In genomic region chr11:1054143-1055108, GRCh38 we compare ENCODE assay signal across 13 cellular contexts. TPM values are rescaled to one million over a fixed set of nuclear protein-coding genes. Genes with fewer than 3 reads are reported as not detected.
A peak's percentile ranks its signal among the peaks of the same experiment; 100 is the strongest.
DNase-seq lines count a peak whose midpoint lies in the region; ATAC-seq and TF ChIP-seq lines count a peak whose summit lies in the region.
"Had no signal": no experiment of that assay in that cellular context is flagged by ENCODE, and none has a peak within 500 bp of the region (broad histone marks: within the 10 kb centered on the region; RNA-seq: fewer than 3 reads in every experiment).

No MANE protein-coding gene starts in this region.

- ATAC-seq in activated CD4-positive, CD25-positive, alpha-beta regulatory T cell treated with anti-CD3 and anti-CD28 coated beads, Interleukin-2, amount 50 U/mL, for 24 hours: no peak
- no peak for ATAC-seq in sciatic nerve
- ATAC-seq in HG03045 (IDR thresholded peaks at IDR 0.05; ENCODE audit: unreplicated experiment): no peak
- ATAC-seq in T-cell (replicated peaks in 1 of 4): no peak

- no peaks in the 10 kb centered on the region for H3K9me3 Mint-ChIP-seq in T-cell
- H3K9me3 Mint-ChIP-seq: nephron had no signal

- peaks cover 9 to 25% of the 10 kb centered on the region in 2 donors for H3K27me3 Mint-ChIP-seq in T-cell

- no peak for TF ChIP-seq CTCF in fibroblast of mammary gland (conservative IDR thresholded peaks at IDR 0.05; ENCODE audit: control insufficient read depth, insufficient read depth, low read depth, low read length)

- H3K9me3 ChIP-seq in MG63: no peaks in the 10 kb centered on the region

- H3K4me3 ChIP-seq in MG63: no peak overlapping the region
- no peak overlapping the region for H3K4me3 ChIP-seq in fibroblast of mammary gland (ENCODE audit: control insufficient read depth, low read depth, low read length)

- no peak overlapping the region for H3K4me3 Mint-ChIP-seq in T-cell
- H3K4me3 Mint-ChIP-seq: nephron had no signal

- H3K36me3 Mint-ChIP-seq in T-cell: no peaks in the 10 kb centered on the region

- DNase-seq in activated CD4-positive, CD25-positive, alpha-beta regulatory T cell treated with anti-CD3 and anti-CD28 coated beads, Interleukin-2, amount 50 U/mL, for 72 hours: peak; percentile 18
- DNase-seq in MG63 (peak; percentile 58), fibroblast of mammary gland (ENCODE audit: low read depth) (peak; percentile 27), sciatic nerve (ENCODE audit: low spot score) (peak; percentile 49), cerebellar nuclear complex (lab: John Stamatoyannopoulos, UW) (no peak), T-cell (no peak)
- DNase-seq: activated CD4-positive, alpha-beta T cell treated with anti-CD3 and anti-CD28 coated beads, Interleukin-2, amount 50 U/mL, for 4 hours; activated naive CD4-positive, alpha-beta T cell treated with Interleukin-2 at 50 U/mL for 16 hours; NK-92 treated with Interleukin-12 subunit alpha and Interleukin-12 subunit beta, amount 100 ng/mL, for 24 hours had no signal

- H3K27me3 ChIP-seq in MG63: no peaks in the 10 kb centered on the region

- no peaks in the 10 kb centered on the region for H3K36me3 ChIP-seq in MG63

- CTCF ChIA-PET in T-cell (lab: Charles Lee): interaction anchor here in 1 of 2 donors (0.5 kb wide), 1 partner anchor 1823 kb away, joined by 5 read pairs; no protein-coding TSS in a partner anchor

- POLR2A ChIA-PET in T-cell (lab: Charles Lee): no interaction called here

- H3K27ac Mint-ChIP-seq in T-cell: no peak overlapping the region
- H3K27ac Mint-ChIP-seq: nephron had no signal

- H3K4me1 Mint-ChIP-seq in T-cell: peaks cover 0 to 4% (median 2%) of the 10 kb centered on the region in 3 donors
- H3K4me1 Mint-ChIP-seq: nephron had no signal

- intact Hi-C loops in sciatic nerve (cut with DNase I): loop anchor here (5.0 kb wide), 1 partner anchor 202 kb away; no protein-coding TSS in a partner anchor

RNA-seq across cellular contexts. Expression of gene MUC6, which starts 17.9 kb away (rescaled TPM):
- total RNA-seq in MG63 (2014; rRNA removed; shearing (Covaris generic); ENCODE audit: low replicate concordance): not detected in 2 replicates
- not detected for total RNA-seq in sciatic nerve
- under 1 TPM in 3 of 5 donors, not detected in 2; 0.09 to 0.30 (median 0.23) TPM for total RNA-seq in T-cell
- total RNA-seq: chondrocyte had no signal

RNA-seq across cellular contexts. Expression of gene MUC2, which starts 20.2 kb away (rescaled TPM):
- total RNA-seq in MG63 (2014; rRNA removed; shearing (Covaris generic); ENCODE audit: low replicate concordance): not detected in 2 replicates
- total RNA-seq in sciatic nerve (not detected), T-cell (1 to 10 TPM in 1 of 5 donors, under 1 TPM in 2, not detected in 2; 0.12 to 1.4 (median 0.53) TPM)
- total RNA-seq: chondrocyte had no signal

Comparison
In these comparisons a context has a peak if more than half of its experiments do, and no peak if none do; other contexts are left out.
1. DNase-seq: peak in activated CD4-positive, CD25-positive, alpha-beta regulatory T cell treated with anti-CD3 and anti-CD28 coated beads, Interleukin-2, amount 50 U/mL, for 72 hours (single experiment), MG63 (single experiment), fibroblast of mammary gland (single experiment) and sciatic nerve (single experiment); none in cerebellar nuclear complex (0 of 2) and T-cell (0 of 34).